In genomic region chr13:110911880-110912279, GRCh38 we compare ENCODE assay signal across 8 cellular contexts. TPM values are rescaled to one million over a fixed set of nuclear protein-coding genes. Genes with fewer than 3 reads are reported as not detected.
A peak's percentile ranks its signal among the peaks of the same experiment; 100 is the strongest.
DNase-seq lines count a peak whose midpoint lies in the region; ATAC-seq, FAIRE-seq and TF ChIP-seq lines count a peak whose summit lies in the region.

No MANE protein-coding gene starts in this region.

- H3K36me3 Mint-ChIP-seq in activated T-helper 1 cell treated with anti-CD3 and anti-CD28 coated beads, Interleukin-12 subunit alpha, Interleukin-12 subunit beta, Interleukin-2, Interleukin-4 antibody, amounts not matched to agents 30 ng/mL and 10 ng/mL and 1 ng/mL, durations not matched to agents 14 hours and 24 hours and 36 hours (ENCODE audit: low read depth): peaks cover 37% of the 10 kb centered on the region

- H3K9ac ChIP-seq in HepG2 (ENCODE audit: insufficient read depth, low read depth, low read length): peak overlapping the region; percentile 100
- peak overlapping the region; percentile 5 for H3K9ac ChIP-seq in keratinocyte (ENCODE audit: control insufficient read depth, extremely low read depth, insufficient read depth, low read length)

- TF ChIP-seq EP300 in HepG2 (IDR thresholded peaks at IDR 0.05; ENCODE audit: low read depth in 2 of 2, low read length in 2 of 2) (no peak), HepG2 (CRISPR knock-in tag; IDR thresholded peaks at IDR 0.05; ENCODE audit: borderline replicate concordance) (no peak)

- H3K4me2 ChIP-seq in HepG2 (ENCODE audit: low read depth, low read length): peak overlapping the region; percentile 93
- H3K4me2 ChIP-seq in keratinocyte (ENCODE audit: control insufficient read depth, extremely low read depth, insufficient read depth, low read depth, low read length): peak overlapping the region; percentile 80

- peaks cover 70% of the 10 kb centered on the region for H3K4me1 Mint-ChIP-seq in activated T-helper 1 cell treated with anti-CD3 and anti-CD28 coated beads, Interleukin-12 subunit alpha, Interleukin-12 subunit beta, Interleukin-2, Interleukin-4 antibody, amounts not matched to agents 30 ng/mL and 10 ng/mL and 1 ng/mL, durations not matched to agents 14 hours and 24 hours and 36 hours (ENCODE audit: low read depth)

- H3K4me3 Mint-ChIP-seq in activated T-helper 1 cell treated with anti-CD3 and anti-CD28 coated beads, Interleukin-12 subunit alpha, Interleukin-12 subunit beta, Interleukin-2, Interleukin-4 antibody, amounts not matched to agents 30 ng/mL and 10 ng/mL and 1 ng/mL, durations not matched to agents 14 hours and 24 hours and 36 hours: peak overlapping the region; percentile 94

- peaks cover 10 to 31% of the 10 kb centered on the region in 2 experiments for H3K36me3 ChIP-seq in HepG2 (replicated peaks in 1 of 2; ENCODE audit: control insufficient read depth in 1 of 2, insufficient read depth in 2 of 2, low read length in 2 of 2)
- H3K36me3 ChIP-seq in right lobe of liver: peaks cover 0 to 2% (median 0%) of the 10 kb centered on the region in 4 donors
- peaks cover 0 to 11% of the 10 kb centered on the region in 2 experiments for H3K36me3 ChIP-seq in keratinocyte (ENCODE audit: control insufficient read depth in 2 of 2, extremely low read depth in 1 of 2, insufficient read depth in 2 of 2, low read length in 2 of 2)

- H4K20me1 ChIP-seq in HepG2 (ENCODE audit: insufficient read depth, low read length): peaks cover 61% of the 10 kb centered on the region
- H4K20me1 ChIP-seq in keratinocyte (ENCODE audit: control insufficient read depth, extremely low read depth, insufficient read depth, low read length): peaks cover 5% of the 10 kb centered on the region

- H2AFZ ChIP-seq in HepG2 (ENCODE audit: low read length) (no peak overlapping the region), keratinocyte (ENCODE audit: control insufficient read depth, low read length) (no peak overlapping the region)

- WGBS in HepG2 (ENCODE audit: low lambda C conversion rate): 71% methylated on average over 2 of the region's 2 CpGs
- 65% methylated on average over 2 of the region's 2 CpGs for WGBS in right lobe of liver (ENCODE audit: insufficient coverage, low coverage, low lambda C conversion rate, missing lambda C conversion rate)

- in situ Hi-C loops in HepG2 (cut with HindIII; ENCODE audit: extremely low pct_ligation_motif_present, low pct_unique_long_range_greater_than_20kb): loop anchor here (10.0 kb wide), 1 partner anchor 207 kb away; the partner anchor contains the start of gene CARS2

- H3K27ac Mint-ChIP-seq in activated T-helper 1 cell treated with anti-CD3 and anti-CD28 coated beads, Interleukin-12 subunit alpha, Interleukin-12 subunit beta, Interleukin-2, Interleukin-4 antibody, amounts not matched to agents 30 ng/mL and 10 ng/mL and 1 ng/mL, durations not matched to agents 14 hours and 24 hours and 36 hours: peak overlapping the region; percentile 34

- no peak for FAIRE-seq in HepG2 (lab: Jason Lieb, UNC)
- peak; percentile 80 for FAIRE-seq in keratinocyte (lab: Jason Lieb, UNC)

- intact Hi-C loops in HepG2 (cut with micrococcal nuclease; ENCODE audit: unreplicated experiment) (no loop called here), right lobe of liver (cut with DNase I) (no loop called here)
- intact Hi-C loops in activated T-helper 1 cell treated with anti-CD3 and anti-CD28 coated beads, Interleukin-12 subunit alpha, Interleukin-12 subunit beta, Interleukin-2, Interleukin-4 antibody, amounts not matched to agents 30 ng/mL and 10 ng/mL and 1 ng/mL, durations not matched to agents 14 hours and 24 hours and 36 hours (cut with micrococcal nuclease): loop anchor here (1.0 kb wide), 1 partner anchor 8 kb away; no protein-coding TSS in a partner anchor

- POLR2A ChIA-PET in HepG2 (lab: Yijun Ruan, JAX): interaction anchor here (2.6 kb wide), 1 partner anchor 42 kb away, joined by 11 read pairs; no protein-coding TSS in a partner anchor

- H3K4me1 ChIP-seq in HepG2 (ENCODE audit: insufficient read depth, low read length) (peaks cover 66% of the 10 kb centered on the region), right lobe of liver (peaks cover 0 to 50% (median 8%) of the 10 kb centered on the region in 4 donors), keratinocyte (ENCODE audit: control insufficient read depth, extremely low read depth, insufficient read depth, low read length) (peaks cover 56% of the 10 kb centered on the region)

- H3K9me3 ChIP-seq in HepG2 (ENCODE audit: low read length) (no peaks in the 10 kb centered on the region), right lobe of liver (no peaks in the 10 kb centered on the region), keratinocyte (ENCODE audit: control insufficient read depth, low read depth, low read length) (no peaks in the 10 kb centered on the region)

- H3K27ac ChIP-seq in HepG2 (ENCODE audit: extremely low read length, insufficient read depth, low read length) (peak overlapping the region; percentile 100), right lobe of liver (peak overlapping the region in 1 of 3 donors; percentile 29), keratinocyte (ENCODE audit: control insufficient read depth, insufficient read depth, low read length) (peak overlapping the region; percentile 82)

- H3K27me3 Mint-ChIP-seq in activated T-helper 1 cell treated with anti-CD3 and anti-CD28 coated beads, Interleukin-12 subunit alpha, Interleukin-12 subunit beta, Interleukin-2, Interleukin-4 antibody, amounts not matched to agents 30 ng/mL and 10 ng/mL and 1 ng/mL, durations not matched to agents 14 hours and 24 hours and 36 hours (ENCODE audit: insufficient read depth): no peaks in the 10 kb centered on the region

- H3K9me1 ChIP-seq in keratinocyte (ENCODE audit: control insufficient read depth, extremely low read depth, insufficient read depth, low read length): no peaks in the 10 kb centered on the region

- CTCF ChIA-PET in HepG2 (lab: Yijun Ruan, JAX; ENCODE audit: low intra/inter-chr PET ratio, low total read pairs): no interaction called here

- TF ChIP-seq CTCF in HepG2 (CRISPR knock-in tag; IDR thresholded peaks at IDR 0.05) (no peak), right lobe of liver (IDR thresholded peaks at IDR 0.05) (no peak), keratinocyte (optimal IDR thresholded peaks at IDR 0.05 in 1 of 3, IDR thresholded peaks at IDR 0.05 in 1 of 3, conservative IDR thresholded peaks at IDR 0.05 in 1 of 3; ENCODE audit: extremely low read depth in 1 of 3, insufficient read depth in 2 of 3, low read length in 3 of 3) (no peak), GM10266 (IDR thresholded peaks at IDR 0.05; ENCODE audit: control insufficient read depth, insufficient read depth, low read depth, missing control alignments) (no peak)

- H3K9me3 Mint-ChIP-seq in activated T-helper 1 cell treated with anti-CD3 and anti-CD28 coated beads, Interleukin-12 subunit alpha, Interleukin-12 subunit beta, Interleukin-2, Interleukin-4 antibody, amounts not matched to agents 30 ng/mL and 10 ng/mL and 1 ng/mL, durations not matched to agents 14 hours and 24 hours and 36 hours: no peaks in the 10 kb centered on the region

- H3K27me3 ChIP-seq in HepG2 (ENCODE audit: control insufficient read depth in 1 of 2, insufficient read depth in 2 of 2, low read length in 2 of 2) (no peaks in the 10 kb centered on the region; a peak in 1 of 5 replicates), right lobe of liver (no peaks in the 10 kb centered on the region), keratinocyte (ENCODE audit: control insufficient read depth, extremely low read depth, insufficient read depth, low read length) (no peaks in the 10 kb centered on the region)

- dilution Hi-C loops in keratinocyte (cut with MboI; ENCODE audit: extremely low pct_ligation_motif_present, low sequenced_read_pairs): no loop called here

- TF ChIP-seq POLR2A in HepG2 (IDR thresholded peaks at IDR 0.05; ENCODE audit: insufficient read depth in 1 of 2, low read depth in 2 of 2, low read length in 2 of 2) (no peak), right lobe of liver (IDR thresholded peaks at IDR 0.05) (no peak)

- DNase-seq in HepG2 (ENCODE audit: low spot score) (no peak), right lobe of liver (no peak), keratinocyte (ENCODE audit: low read depth, low spot score) (peak; percentile 69), GM10266 (ENCODE audit: extremely low spot score) (no peak), NCI-H146 treated with DMSO at 0.1 percent for 48 hours (lab: John Stamatoyannopoulos, UW; ENCODE audit: unreplicated experiment) (no peak)
- no peak for DNase-seq in activated T-helper 1 cell treated with anti-CD3 and anti-CD28 coated beads, Interleukin-12 subunit alpha, Interleukin-12 subunit beta, Interleukin-2, Interleukin-4 antibody, amounts not matched to agents 30 ng/mL and 10 ng/mL and 1 ng/mL, durations not matched to agents 14 hours and 24 hours and 36 hours (ENCODE audit: low spot score)

- no peak for TF ChIP-seq RAD21 in HepG2 (CRISPR knock-in tag; IDR thresholded peaks at IDR 0.05)

- H3K4me3 ChIP-seq in HepG2 (replicated peaks in 1 of 3; ENCODE audit: insufficient read depth in 1 of 3, low read depth in 2 of 3, low read length in 3 of 3) (peak overlapping the region; percentile 4 to 99 (median 96); a peak in 4 of 6 replicates), right lobe of liver (no peak overlapping the region), keratinocyte (ENCODE audit: control insufficient read depth in 2 of 3, extremely low read depth in 1 of 3, insufficient read depth in 2 of 3, low read depth in 1 of 3, low read length in 3 of 3) (peak overlapping the region in 1 of 3 experiments; percentile 0)

- peaks cover 72% of the 10 kb centered on the region for H3K79me2 ChIP-seq in HepG2 (ENCODE audit: insufficient read depth, low read length)
- peaks cover 55% of the 10 kb centered on the region for H3K79me2 ChIP-seq in keratinocyte (ENCODE audit: control insufficient read depth, insufficient read depth, low read length)

- ATAC-seq in HepG2: no peak
- no peak for ATAC-seq in right lobe of liver
- ATAC-seq in HG03432 (IDR thresholded peaks at IDR 0.05; ENCODE audit: unreplicated experiment): no peak
- no peak for ATAC-seq in GM21515 (IDR thresholded peaks at IDR 0.05; ENCODE audit: unreplicated experiment)

- BruUV-seq in HepG2 (replicated peaks; lab: Mats Ljungman, UMichigan): no TSS peak

RNA-seq across cellular contexts. Expression of gene ANKRD10, which starts 3.0 kb away (rescaled TPM):
- total RNA-seq in HepG2 (2016; rRNA removed; fragmentation: Illumina TruSeq; extraction: Trizol): 59.6 and 108 TPM in 2 replicates
- 10.2 and 11.9 TPM in 2 replicates for total RNA-seq in HepG2 (2016; cell fraction: cytosol; rRNA removed; fragmentation: Illumina TruSeq; extraction: Trizol; ENCODE audit: low read depth)
- 59.3 and 98.0 TPM in 2 replicates for total RNA-seq in HepG2 (2016; cell fraction: insoluble cytoplasmic fraction; rRNA removed; fragmentation: Illumina TruSeq; extraction: Trizol)
- 24.2 and 38.1 TPM in 2 replicates for total RNA-seq in HepG2 (2016; cell fraction: membrane; rRNA removed; fragmentation: Illumina TruSeq; extraction: Trizol)
- total RNA-seq in HepG2 (2016; cell fraction: nucleus; rRNA removed; fragmentation: Illumina TruSeq; extraction: Trizol): 241 and 262 TPM in 2 replicates
- 102 and 115 TPM in 2 replicates for polyA plus RNA-seq in HepG2 (2011; rRNA removed)
- 39.3 and 39.6 TPM in 2 replicates for polyA plus RNA-seq in HepG2 (2011; cell fraction: cytosol; rRNA removed)
- polyA plus RNA-seq in HepG2 (2011; cell fraction: nucleus; rRNA removed): 243 and 276 TPM in 2 replicates
- polyA plus RNA-seq in HepG2 (2012): 63.9 and 67.7 TPM in 2 replicates
- 5.5 and 5.7 TPM in 2 replicates for polyA plus RNA-seq in HepG2 (2016; cell fraction: cytosol; fragmentation: Illumina TruSeq; extraction: Trizol; ENCODE audit: low read depth)
- polyA plus RNA-seq in HepG2 (2016; cell fraction: insoluble cytoplasmic fraction; fragmentation: Illumina TruSeq; extraction: Trizol; ENCODE audit: low read depth): 41.1 and 41.5 TPM in 2 replicates
- 14.4 and 23.2 TPM in 2 replicates for polyA plus RNA-seq in HepG2 (2016; cell fraction: membrane; fragmentation: Illumina TruSeq; extraction: Trizol; ENCODE audit: low read depth)
- 283 and 324 TPM in 2 replicates for polyA plus RNA-seq in HepG2 (2016; cell fraction: nucleus; fragmentation: Illumina TruSeq; extraction: Trizol; ENCODE audit: insufficient read depth, low read depth)
- polyA minus RNA-seq in HepG2 (2011; rRNA and poly(A)+ RNA removed; ENCODE audit: low replicate concordance): 88.1 and 160 TPM in 2 replicates
- polyA minus RNA-seq in HepG2 (2011; cell fraction: cytosol; rRNA and poly(A)+ RNA removed): 46.2 and 49.6 TPM in 2 replicates
- 521 and 529 TPM in 2 replicates for polyA minus RNA-seq in HepG2 (2011; cell fraction: nucleus; rRNA and poly(A)+ RNA removed)
- 10 to 100 TPM; 40.4 to 56.2 (median 44.3) TPM for total RNA-seq in right lobe of liver
- 163 and 176 TPM in 2 replicates for total RNA-seq in activated T-helper 1 cell treated with anti-CD3 and anti-CD28 coated beads, Interleukin-12 subunit alpha, Interleukin-12 subunit beta, Interleukin-2, Interleukin-4 antibody, amounts not matched to agents 30 ng/mL and 10 ng/mL and 1 ng/mL, durations not matched to agents 14 hours and 24 hours and 36 hours
- polyA plus RNA-seq in keratinocyte: 27.8 to 58.1 TPM (median 34.5 TPM) in 3 replicates
- polyA plus RNA-seq in keratinocyte (2011; ENCODE audit: low read depth): 27.5 TPM
- polyA plus RNA-seq in keratinocyte (2011; cell fraction: cytosol; rRNA removed): 9.2 and 13.7 TPM in 2 replicates
- polyA plus RNA-seq in keratinocyte (2011; cell fraction: nucleus; rRNA removed): 106 and 124 TPM in 2 replicates
- polyA plus RNA-seq in keratinocyte (2012; ENCODE audit: low replicate concordance): 18.2 and 28.9 TPM in 2 replicates
- polyA minus RNA-seq in keratinocyte: 14.5 to 49.4 TPM (median 25.4 TPM) in 3 replicates
- 16.7 TPM for polyA minus RNA-seq in keratinocyte (2011; cell fraction: cytosol; rRNA and poly(A)+ RNA removed)
- polyA minus RNA-seq in keratinocyte (2011; cell fraction: nucleus; rRNA and poly(A)+ RNA removed): 63.9 and 91.4 TPM in 2 replicates

Comparison
In these comparisons a context has a peak if more than half of its experiments do, and no peak if none do; other contexts are left out.
1. H3K4me3 ChIP-seq: peak in HepG2 (3 of 3); none in right lobe of liver (0 of 3).